ENCODE assay signal across 1 cellular context in genomic region chr1:244496186-244496585, GRCh38.
TF ChIP-seq lines count a peak whose summit lies in the region.

No MANE protein-coding gene starts in this region.

TF ChIP-seq in HepG2, 621 proteins besides CTCF, POLR2A, EP300 and RAD21:
- TF ChIP-seq ZNF512 (CRISPR knock-in tag; IDR thresholded peaks at IDR 0.05) (no peak), LBX2 (CRISPR knock-in tag; IDR thresholded peaks at IDR 0.05; ENCODE audit: borderline replicate concordance) (no peak), DBP (CRISPR knock-in tag; IDR thresholded peaks at IDR 0.05; ENCODE audit: not compliant biosample characterization) (no peak), ADNP (CRISPR knock-in tag; IDR thresholded peaks at IDR 0.05) (no peak), FOXK1 (CRISPR knock-in tag; IDR thresholded peaks at IDR 0.05; ENCODE audit: borderline replicate concordance, low read depth) (no peak), HOXA7 (CRISPR knock-in tag; IDR thresholded peaks at IDR 0.05) (no peak)
